In the genomic region with DNA sequence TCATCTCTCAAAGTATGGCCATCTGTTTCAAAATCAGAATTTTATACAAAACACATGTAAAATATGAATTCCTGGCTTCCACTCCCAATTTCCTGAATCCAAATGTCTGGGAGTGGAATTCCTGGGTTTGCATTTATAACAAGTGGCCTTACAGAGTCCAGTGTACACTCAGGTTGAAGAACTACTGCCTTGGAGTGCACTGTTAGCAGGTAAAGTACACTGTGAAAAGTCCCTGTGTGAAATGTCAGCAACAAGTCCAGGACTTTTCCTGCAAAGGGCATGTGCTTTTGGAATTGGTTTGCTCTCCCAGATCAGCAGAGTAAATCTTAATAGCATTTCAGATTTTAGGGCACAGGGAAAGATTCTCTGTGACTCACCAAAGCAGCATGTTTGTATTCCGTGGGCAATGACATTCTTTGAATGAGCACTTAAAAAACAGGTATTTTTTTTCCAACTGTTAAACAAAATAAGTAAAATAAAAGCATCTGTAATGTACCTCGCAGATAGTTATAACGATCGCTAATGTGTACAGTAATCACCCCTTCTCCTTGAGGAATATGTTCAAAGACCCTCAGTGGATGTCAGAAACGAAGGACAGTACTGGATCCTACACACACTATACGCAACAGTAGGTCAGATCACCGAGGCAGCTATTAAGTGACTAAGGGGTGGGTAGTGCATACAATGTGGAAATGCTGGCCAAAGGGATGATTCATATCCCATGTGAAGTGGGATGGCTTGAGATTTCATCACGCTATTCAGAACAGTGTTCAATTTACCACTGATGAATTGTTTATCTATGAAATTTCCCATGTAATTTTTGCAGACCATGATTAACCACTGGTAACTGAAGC, we compare ENCODE assay signal across 10 cellular contexts. TPM values are rescaled to one million over a fixed set of nuclear protein-coding genes. Genes with fewer than 3 reads are reported as not detected.
DNase-seq lines count a peak whose midpoint lies in the region; ATAC-seq and TF ChIP-seq lines count a peak whose summit lies in the region.
"Had no signal": no experiment of that assay in that cellular context is flagged by ENCODE, and none has a peak within 500 bp of the region (broad histone marks: within the 10 kb centered on the region; RNA-seq: fewer than 3 reads in every experiment).

No MANE protein-coding gene starts in this region.

- H3K4me1 Mint-ChIP-seq in chondrocyte (ENCODE audit: low read depth) = peaks cover 54% of the 10 kb centered on the region

- no peaks in the 10 kb centered on the region for H3K27me3 Mint-ChIP-seq in chondrocyte (ENCODE audit: low read depth)

- no peak for TF ChIP-seq CTCF in chondrocyte (IDR thresholded peaks at IDR 0.05)

- H3K4me3 Mint-ChIP-seq in chondrocyte (ENCODE audit: unreplicated experiment) = peak overlapping the region; percentile 60

- no peaks in the 10 kb centered on the region for H3K36me3 Mint-ChIP-seq in chondrocyte (ENCODE audit: low read depth)

- peak; percentile 70 for DNase-seq in DMS53 (lab: John Stamatoyannopoulos, UW)
- DNase-seq in NCI-H226 = peak; percentile 88
- no peak for DNase-seq in chondrocyte (ENCODE audit: low spot score)
- DNase-seq in non-pigmented ciliary epithelial cell (ENCODE audit: low read depth) = peak; percentile 95
- no peak for DNase-seq in SK-N-DZ (ENCODE audit: low spot score)
- DNase-seq in activated gamma-delta T cell (lab: John Stamatoyannopoulos, UW) = no peak
- no peak for DNase-seq in OCI-M2 (lab: John Stamatoyannopoulos, UW; ENCODE audit: unreplicated experiment)
- DNase-seq: activated T-cell treated with anti-CD3 and anti-CD28 coated beads for 4 hours, KBM-7 had no signal

- H3K27ac Mint-ChIP-seq in chondrocyte (ENCODE audit: unreplicated experiment) = peak overlapping the region; percentile 97

- ATAC-seq in HG03097 (IDR thresholded peaks at IDR 0.05; ENCODE audit: low FRiP score, unreplicated experiment) = no peak

- H3K9me3 Mint-ChIP-seq in chondrocyte (ENCODE audit: low read depth) = no peaks in the 10 kb centered on the region

RNA-seq across cellular contexts. Expression of a gene that starts 1.9 kb away (rescaled TPM):
- total RNA-seq in chondrocyte = 0.20 TPM in 1 of 3 replicates, not detected in the others
- polyA plus RNA-seq in SK-N-DZ (2014; cell fraction: cytosol; rRNA removed) = not detected in 2 replicates
- polyA plus RNA-seq in SK-N-DZ (2014; cell fraction: nucleus; rRNA removed) = not detected in 2 replicates

Comparison
In these comparisons a context has a peak if more than half of its experiments do, and no peak if none do; other contexts are left out.
1. DNase-seq: peak in DMS53 (single experiment), NCI-H226 (single experiment) and non-pigmented ciliary epithelial cell (single experiment); none in chondrocyte (single experiment), SK-N-DZ (single experiment), activated gamma-delta T cell (single experiment) and OCI-M2 (single experiment).